ENCODE assay signal across 1 cellular context in the genomic region with DNA sequence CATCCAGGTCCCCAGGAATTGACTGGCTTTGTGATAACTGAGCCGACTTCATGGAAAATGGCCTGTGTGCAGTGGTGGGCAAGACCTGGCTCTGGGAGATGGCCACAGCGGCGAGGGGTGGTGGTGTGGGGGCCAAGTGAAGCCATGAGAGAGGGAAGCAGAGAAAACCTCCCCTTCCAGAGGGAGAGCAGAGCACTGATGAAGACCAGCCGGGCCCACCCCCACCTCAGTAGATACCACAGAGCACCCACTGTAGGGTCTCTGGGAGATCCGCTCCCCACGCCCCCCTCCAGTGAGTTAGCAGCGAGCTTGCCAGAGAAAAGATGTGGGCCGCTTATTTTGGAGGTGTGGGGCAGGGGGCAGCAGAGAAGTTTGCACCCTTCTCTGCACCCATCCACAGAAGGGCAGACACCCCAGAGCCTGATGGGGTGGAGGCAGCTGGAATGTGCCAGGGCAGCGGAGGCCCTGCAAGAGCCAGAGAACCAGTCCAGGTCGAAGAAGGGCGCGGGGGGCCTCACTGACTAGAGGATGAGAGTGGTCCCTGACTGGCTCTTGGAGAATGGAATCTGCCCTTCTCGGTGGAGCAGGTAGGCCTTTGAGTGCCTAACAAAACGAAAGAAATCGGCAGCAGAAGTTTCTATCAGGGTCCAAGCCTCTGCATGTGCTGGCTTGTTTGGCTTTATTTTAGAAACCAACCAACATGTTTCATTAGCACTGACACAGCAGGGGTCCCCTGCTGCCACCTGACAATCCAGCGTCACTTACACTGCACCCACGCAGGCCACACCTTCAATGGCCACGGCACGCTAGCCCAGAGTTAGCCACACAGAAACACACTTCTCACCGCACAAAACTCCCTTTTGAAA.
TF ChIP-seq lines count a peak whose summit lies in the region.

No MANE protein-coding gene starts in this region.

TF ChIP-seq in H1, 55 proteins besides CTCF, POLR2A, EP300 and RAD21:
- TF ChIP-seq NANOG (IDR thresholded peaks at IDR 0.05; ENCODE audit: insufficient read depth, low read depth, low read length, poor library complexity, severe bottlenecking) (no peak), MAFK (IDR thresholded peaks at IDR 0.05; ENCODE audit: low read depth, low read length) (no peak), SIRT6 (IDR thresholded peaks at IDR 0.05; ENCODE audit: low read length) (no peak), CEBPB (IDR thresholded peaks at IDR 0.05; ENCODE audit: low read depth, low read length) (no peak), HDAC6 (IDR thresholded peaks at IDR 0.05; ENCODE audit: low read depth, low read length) (no peak), ATF3 (IDR thresholded peaks at IDR 0.05; ENCODE audit: insufficient read depth, low read depth, low read length) (no peak), CHD2 (IDR thresholded peaks at IDR 0.05; ENCODE audit: low read length) (no peak), KDM1A (IDR thresholded peaks at IDR 0.05; ENCODE audit: borderline replicate concordance, low read length) (no peak), CHD1 (IDR thresholded peaks at IDR 0.05; ENCODE audit: low read depth, low read length) (no peak), CBX5 (IDR thresholded peaks at IDR 0.05; ENCODE audit: low read depth, low read length) (no peak), SAP30 (IDR thresholded peaks at IDR 0.05; ENCODE audit: insufficient read depth, insufficient replicate concordance, low read length) (no peak)
- TF ChIP-seq, protein P1, sequence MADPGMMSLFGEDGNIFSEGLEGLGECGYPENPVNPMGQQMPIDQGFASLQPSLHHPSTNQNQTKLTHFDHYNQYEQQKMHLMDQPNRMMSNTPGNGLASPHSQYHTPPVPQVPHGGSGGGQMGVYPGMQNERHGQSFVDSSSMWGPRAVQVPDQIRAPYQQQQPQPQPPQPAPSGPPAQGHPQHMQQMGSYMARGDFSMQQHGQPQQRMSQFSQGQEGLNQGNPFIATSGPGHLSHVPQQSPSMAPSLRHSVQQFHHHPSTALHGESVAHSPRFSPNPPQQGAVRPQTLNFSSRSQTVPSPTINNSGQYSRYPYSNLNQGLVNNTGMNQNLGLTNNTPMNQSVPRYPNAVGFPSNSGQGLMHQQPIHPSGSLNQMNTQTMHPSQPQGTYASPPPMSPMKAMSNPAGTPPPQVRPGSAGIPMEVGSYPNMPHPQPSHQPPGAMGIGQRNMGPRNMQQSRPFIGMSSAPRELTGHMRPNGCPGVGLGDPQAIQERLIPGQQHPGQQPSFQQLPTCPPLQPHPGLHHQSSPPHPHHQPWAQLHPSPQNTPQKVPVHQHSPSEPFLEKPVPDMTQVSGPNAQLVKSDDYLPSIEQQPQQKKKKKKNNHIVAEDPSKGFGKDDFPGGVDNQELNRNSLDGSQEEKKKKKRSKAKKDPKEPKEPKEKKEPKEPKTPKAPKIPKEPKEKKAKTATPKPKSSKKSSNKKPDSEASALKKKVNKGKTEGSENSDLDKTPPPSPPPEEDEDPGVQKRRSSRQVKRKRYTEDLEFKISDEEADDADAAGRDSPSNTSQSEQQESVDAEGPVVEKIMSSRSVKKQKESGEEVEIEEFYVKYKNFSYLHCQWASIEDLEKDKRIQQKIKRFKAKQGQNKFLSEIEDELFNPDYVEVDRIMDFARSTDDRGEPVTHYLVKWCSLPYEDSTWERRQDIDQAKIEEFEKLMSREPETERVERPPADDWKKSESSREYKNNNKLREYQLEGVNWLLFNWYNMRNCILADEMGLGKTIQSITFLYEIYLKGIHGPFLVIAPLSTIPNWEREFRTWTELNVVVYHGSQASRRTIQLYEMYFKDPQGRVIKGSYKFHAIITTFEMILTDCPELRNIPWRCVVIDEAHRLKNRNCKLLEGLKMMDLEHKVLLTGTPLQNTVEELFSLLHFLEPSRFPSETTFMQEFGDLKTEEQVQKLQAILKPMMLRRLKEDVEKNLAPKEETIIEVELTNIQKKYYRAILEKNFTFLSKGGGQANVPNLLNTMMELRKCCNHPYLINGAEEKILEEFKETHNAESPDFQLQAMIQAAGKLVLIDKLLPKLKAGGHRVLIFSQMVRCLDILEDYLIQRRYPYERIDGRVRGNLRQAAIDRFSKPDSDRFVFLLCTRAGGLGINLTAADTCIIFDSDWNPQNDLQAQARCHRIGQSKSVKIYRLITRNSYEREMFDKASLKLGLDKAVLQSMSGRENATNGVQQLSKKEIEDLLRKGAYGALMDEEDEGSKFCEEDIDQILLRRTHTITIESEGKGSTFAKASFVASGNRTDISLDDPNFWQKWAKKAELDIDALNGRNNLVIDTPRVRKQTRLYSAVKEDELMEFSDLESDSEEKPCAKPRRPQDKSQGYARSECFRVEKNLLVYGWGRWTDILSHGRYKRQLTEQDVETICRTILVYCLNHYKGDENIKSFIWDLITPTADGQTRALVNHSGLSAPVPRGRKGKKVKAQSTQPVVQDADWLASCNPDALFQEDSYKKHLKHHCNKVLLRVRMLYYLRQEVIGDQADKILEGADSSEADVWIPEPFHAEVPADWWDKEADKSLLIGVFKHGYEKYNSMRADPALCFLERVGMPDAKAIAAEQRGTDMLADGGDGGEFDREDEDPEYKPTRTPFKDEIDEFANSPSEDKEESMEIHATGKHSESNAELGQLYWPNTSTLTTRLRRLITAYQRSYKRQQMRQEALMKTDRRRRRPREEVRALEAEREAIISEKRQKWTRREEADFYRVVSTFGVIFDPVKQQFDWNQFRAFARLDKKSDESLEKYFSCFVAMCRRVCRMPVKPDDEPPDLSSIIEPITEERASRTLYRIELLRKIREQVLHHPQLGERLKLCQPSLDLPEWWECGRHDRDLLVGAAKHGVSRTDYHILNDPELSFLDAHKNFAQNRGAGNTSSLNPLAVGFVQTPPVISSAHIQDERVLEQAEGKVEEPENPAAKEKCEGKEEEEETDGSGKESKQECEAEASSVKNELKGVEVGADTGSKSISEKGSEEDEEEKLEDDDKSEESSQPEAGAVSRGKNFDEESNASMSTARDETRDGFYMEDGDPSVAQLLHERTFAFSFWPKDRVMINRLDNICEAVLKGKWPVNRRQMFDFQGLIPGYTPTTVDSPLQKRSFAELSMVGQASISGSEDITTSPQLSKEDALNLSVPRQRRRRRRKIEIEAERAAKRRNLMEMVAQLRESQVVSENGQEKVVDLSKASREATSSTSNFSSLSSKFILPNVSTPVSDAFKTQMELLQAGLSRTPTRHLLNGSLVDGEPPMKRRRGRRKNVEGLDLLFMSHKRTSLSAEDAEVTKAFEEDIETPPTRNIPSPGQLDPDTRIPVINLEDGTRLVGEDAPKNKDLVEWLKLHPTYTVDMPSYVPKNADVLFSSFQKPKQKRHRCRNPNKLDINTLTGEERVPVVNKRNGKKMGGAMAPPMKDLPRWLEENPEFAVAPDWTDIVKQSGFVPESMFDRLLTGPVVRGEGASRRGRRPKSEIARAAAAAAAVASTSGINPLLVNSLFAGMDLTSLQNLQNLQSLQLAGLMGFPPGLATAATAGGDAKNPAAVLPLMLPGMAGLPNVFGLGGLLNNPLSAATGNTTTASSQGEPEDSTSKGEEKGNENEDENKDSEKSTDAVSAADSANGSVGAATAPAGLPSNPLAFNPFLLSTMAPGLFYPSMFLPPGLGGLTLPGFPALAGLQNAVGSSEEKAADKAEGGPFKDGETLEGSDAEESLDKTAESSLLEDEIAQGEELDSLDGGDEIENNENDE (IDR thresholded peaks at IDR 0.05; ENCODE audit: insufficient replicate concordance, low read length): no peak
TF ChIP-seq in H1: peak in this region for 0.
